1 cellular context compared by ENCODE assay signal in the genomic region with DNA sequence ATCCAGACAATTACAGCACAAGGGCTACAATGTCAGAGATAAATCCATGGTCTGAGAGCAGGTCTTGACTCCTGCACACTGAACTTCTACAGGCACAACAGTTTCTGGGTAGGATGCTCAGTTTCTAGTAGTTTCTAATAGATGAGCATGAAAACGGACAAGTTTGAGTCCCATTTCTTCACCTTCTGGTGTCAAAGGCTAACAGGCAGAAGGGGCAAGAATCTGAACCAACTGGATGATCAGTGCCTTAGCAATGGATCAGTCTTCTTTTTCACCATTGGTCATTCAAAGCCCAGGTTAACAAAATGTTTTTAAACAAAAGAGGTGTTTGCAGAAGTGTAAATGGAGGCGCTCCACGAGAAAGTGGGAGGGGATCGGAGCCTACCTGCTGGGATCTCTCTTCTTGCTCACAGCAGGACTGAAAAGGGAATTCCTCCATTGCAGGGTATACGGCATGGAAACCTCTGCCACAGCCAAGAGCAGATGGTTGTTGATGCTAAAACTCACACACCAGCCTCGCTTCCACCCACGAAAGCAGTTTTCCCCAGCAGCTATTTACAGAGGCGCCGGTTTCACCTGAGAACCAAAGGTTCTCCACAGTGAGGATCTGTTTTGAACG.
TF ChIP-seq lines count a peak whose summit lies in the region.

No MANE protein-coding gene starts in this region.

TF ChIP-seq in H1, 55 proteins besides CTCF, POLR2A, EP300 and RAD21:
- TF ChIP-seq HDAC2 (IDR thresholded peaks at IDR 0.05; ENCODE audit: borderline replicate concordance in 1 of 2, low read depth in 2 of 2, low read length in 2 of 2) (peak in 1 of 2 experiments; percentile 93; a peak in 1 of 4 replicates), POLR2AphosphoS5 (IDR thresholded peaks at IDR 0.05; ENCODE audit: low read depth, low read length) (no peak), BACH1 (IDR thresholded peaks at IDR 0.05; ENCODE audit: low read length) (peak; percentile 72), KDM1A (IDR thresholded peaks at IDR 0.05; ENCODE audit: borderline replicate concordance, low read length) (peak; percentile 10; the same call in 1 of the 2 replicates), YY1 (IDR thresholded peaks at IDR 0.05; ENCODE audit: low read depth, low read length) (peak; percentile 57; the same call in 1 of the 2 replicates), TEAD4 (IDR thresholded peaks at IDR 0.05; ENCODE audit: low read depth, low read length) (peak; percentile 45), KDM4A (IDR thresholded peaks at IDR 0.05; ENCODE audit: low read depth, low read length, severe bottlenecking) (no peak)
- TF ChIP-seq, protein P1, sequence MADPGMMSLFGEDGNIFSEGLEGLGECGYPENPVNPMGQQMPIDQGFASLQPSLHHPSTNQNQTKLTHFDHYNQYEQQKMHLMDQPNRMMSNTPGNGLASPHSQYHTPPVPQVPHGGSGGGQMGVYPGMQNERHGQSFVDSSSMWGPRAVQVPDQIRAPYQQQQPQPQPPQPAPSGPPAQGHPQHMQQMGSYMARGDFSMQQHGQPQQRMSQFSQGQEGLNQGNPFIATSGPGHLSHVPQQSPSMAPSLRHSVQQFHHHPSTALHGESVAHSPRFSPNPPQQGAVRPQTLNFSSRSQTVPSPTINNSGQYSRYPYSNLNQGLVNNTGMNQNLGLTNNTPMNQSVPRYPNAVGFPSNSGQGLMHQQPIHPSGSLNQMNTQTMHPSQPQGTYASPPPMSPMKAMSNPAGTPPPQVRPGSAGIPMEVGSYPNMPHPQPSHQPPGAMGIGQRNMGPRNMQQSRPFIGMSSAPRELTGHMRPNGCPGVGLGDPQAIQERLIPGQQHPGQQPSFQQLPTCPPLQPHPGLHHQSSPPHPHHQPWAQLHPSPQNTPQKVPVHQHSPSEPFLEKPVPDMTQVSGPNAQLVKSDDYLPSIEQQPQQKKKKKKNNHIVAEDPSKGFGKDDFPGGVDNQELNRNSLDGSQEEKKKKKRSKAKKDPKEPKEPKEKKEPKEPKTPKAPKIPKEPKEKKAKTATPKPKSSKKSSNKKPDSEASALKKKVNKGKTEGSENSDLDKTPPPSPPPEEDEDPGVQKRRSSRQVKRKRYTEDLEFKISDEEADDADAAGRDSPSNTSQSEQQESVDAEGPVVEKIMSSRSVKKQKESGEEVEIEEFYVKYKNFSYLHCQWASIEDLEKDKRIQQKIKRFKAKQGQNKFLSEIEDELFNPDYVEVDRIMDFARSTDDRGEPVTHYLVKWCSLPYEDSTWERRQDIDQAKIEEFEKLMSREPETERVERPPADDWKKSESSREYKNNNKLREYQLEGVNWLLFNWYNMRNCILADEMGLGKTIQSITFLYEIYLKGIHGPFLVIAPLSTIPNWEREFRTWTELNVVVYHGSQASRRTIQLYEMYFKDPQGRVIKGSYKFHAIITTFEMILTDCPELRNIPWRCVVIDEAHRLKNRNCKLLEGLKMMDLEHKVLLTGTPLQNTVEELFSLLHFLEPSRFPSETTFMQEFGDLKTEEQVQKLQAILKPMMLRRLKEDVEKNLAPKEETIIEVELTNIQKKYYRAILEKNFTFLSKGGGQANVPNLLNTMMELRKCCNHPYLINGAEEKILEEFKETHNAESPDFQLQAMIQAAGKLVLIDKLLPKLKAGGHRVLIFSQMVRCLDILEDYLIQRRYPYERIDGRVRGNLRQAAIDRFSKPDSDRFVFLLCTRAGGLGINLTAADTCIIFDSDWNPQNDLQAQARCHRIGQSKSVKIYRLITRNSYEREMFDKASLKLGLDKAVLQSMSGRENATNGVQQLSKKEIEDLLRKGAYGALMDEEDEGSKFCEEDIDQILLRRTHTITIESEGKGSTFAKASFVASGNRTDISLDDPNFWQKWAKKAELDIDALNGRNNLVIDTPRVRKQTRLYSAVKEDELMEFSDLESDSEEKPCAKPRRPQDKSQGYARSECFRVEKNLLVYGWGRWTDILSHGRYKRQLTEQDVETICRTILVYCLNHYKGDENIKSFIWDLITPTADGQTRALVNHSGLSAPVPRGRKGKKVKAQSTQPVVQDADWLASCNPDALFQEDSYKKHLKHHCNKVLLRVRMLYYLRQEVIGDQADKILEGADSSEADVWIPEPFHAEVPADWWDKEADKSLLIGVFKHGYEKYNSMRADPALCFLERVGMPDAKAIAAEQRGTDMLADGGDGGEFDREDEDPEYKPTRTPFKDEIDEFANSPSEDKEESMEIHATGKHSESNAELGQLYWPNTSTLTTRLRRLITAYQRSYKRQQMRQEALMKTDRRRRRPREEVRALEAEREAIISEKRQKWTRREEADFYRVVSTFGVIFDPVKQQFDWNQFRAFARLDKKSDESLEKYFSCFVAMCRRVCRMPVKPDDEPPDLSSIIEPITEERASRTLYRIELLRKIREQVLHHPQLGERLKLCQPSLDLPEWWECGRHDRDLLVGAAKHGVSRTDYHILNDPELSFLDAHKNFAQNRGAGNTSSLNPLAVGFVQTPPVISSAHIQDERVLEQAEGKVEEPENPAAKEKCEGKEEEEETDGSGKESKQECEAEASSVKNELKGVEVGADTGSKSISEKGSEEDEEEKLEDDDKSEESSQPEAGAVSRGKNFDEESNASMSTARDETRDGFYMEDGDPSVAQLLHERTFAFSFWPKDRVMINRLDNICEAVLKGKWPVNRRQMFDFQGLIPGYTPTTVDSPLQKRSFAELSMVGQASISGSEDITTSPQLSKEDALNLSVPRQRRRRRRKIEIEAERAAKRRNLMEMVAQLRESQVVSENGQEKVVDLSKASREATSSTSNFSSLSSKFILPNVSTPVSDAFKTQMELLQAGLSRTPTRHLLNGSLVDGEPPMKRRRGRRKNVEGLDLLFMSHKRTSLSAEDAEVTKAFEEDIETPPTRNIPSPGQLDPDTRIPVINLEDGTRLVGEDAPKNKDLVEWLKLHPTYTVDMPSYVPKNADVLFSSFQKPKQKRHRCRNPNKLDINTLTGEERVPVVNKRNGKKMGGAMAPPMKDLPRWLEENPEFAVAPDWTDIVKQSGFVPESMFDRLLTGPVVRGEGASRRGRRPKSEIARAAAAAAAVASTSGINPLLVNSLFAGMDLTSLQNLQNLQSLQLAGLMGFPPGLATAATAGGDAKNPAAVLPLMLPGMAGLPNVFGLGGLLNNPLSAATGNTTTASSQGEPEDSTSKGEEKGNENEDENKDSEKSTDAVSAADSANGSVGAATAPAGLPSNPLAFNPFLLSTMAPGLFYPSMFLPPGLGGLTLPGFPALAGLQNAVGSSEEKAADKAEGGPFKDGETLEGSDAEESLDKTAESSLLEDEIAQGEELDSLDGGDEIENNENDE (IDR thresholded peaks at IDR 0.05; ENCODE audit: insufficient replicate concordance, low read length), result peak; percentile 16
